ENCODE assay signal across 8 cellular contexts in the genomic region with DNA sequence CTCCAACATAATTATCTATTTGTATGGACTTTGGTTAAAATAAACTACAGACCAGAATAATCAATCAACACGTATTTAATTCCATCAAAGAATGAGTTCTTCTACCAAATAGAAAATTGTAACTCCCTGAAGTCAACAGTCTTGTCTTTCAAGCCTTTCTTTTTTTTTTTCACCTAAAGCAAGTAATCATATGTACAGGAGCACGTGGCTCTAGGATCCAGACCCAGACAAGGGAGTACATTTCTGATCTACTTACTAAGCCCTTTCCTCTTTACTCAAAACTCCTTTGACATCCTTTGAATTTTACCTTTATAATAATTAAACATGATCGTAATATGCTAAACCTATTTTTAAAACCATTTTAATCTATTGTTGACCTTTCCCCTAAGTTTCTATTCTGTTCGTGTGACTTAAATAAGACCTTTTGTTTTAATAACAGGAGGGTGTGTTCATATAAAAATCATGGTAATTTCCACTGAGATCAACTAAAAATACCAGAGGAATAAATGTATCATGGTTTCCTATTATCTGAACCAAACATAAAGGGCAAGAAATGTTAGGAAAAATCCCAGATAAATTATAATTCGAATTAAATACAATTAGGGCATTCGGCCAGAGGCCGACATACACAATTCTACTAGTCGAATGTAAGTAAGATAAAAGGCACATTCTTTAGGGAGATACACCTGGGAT. TPM values are rescaled to one million over a fixed set of nuclear protein-coding genes. Genes with fewer than 3 reads are reported as not detected.
DNase-seq lines count a peak whose midpoint lies in the region; ATAC-seq, FAIRE-seq and TF ChIP-seq lines count a peak whose summit lies in the region.

No MANE protein-coding gene starts in this region.

- H2AFZ ChIP-seq in K562 (ENCODE audit: low read depth, low read length), result peak overlapping the region; percentile 37; the same call in 1 of the 2 replicates
- no peak overlapping the region for H2AFZ ChIP-seq in mesenchymal stem cell (ENCODE audit: low read depth, low read length)

- H3K9me1 ChIP-seq in K562 (ENCODE audit: control insufficient read depth, insufficient read depth, low read length), result peaks cover 13% of the 10 kb centered on the region

- H3K79me2 ChIP-seq in K562 (ENCODE audit: control insufficient read depth, insufficient read depth, low read length), result peaks cover 65% of the 10 kb centered on the region

- no peak for ATAC-seq in K562

- H2BK15ac ChIP-seq in mesenchymal stem cell (ENCODE audit: low read depth, poor library complexity, severe bottlenecking), result no peak overlapping the region

- DNase-seq in AG04450 (ENCODE audit: low read depth, low spot score), result no peak
- DNase-seq in HFFc6, result no peak
- no peak for DNase-seq in K562 (ENCODE audit: extremely low read depth in 1 of 4, low spot score in 3 of 4)
- DNase-seq in mesenchymal stem cell, result no peak
- DNase-seq in SIG-M5 treated with dmso at 0.1 percent for 504 hours (lab: John Stamatoyannopoulos, UW; ENCODE audit: unreplicated experiment), result no peak
- DNase-seq in DMS79 treated with DMSO at 0.1 percent for 48 hours (lab: John Stamatoyannopoulos, UW), result no peak
- no peak for DNase-seq in NCI-H146 (lab: John Stamatoyannopoulos, UW)
- DNase-seq in NCI-H1417 treated with DMSO at 0.1 percent for 48 hours (lab: John Stamatoyannopoulos, UW), result no peak

- no peak overlapping the region for H4K8ac ChIP-seq in mesenchymal stem cell (ENCODE audit: low read length)

- H3K4me1 ChIP-seq in K562 (replicated peaks in 1 of 2; ENCODE audit: control insufficient read depth in 2 of 2, insufficient read depth in 2 of 2, low read length in 2 of 2) (peaks cover 10 to 21% of the 10 kb centered on the region in 2 experiments; a peak in 4 of 5 replicates), mesenchymal stem cell (ENCODE audit: control insufficient read depth, insufficient read depth, low read depth, low read length) (peaks cover 35% of the 10 kb centered on the region)

- H2AK5ac ChIP-seq in mesenchymal stem cell (ENCODE audit: low read length, severe bottlenecking), result no peak overlapping the region

- TSS peak; percentile 45 for BruUV-seq in K562 (replicated peaks; lab: Mats Ljungman, UMichigan)

- CTCF ChIA-PET in AG04450 (lab: Charles Lee) (no interaction called here), K562 (lab: Yijun Ruan, JAX; ENCODE audit: low intra/inter-chr PET ratio) (no interaction called here)

- TF ChIP-seq POLR2A in K562 (conservative IDR thresholded peaks at IDR 0.05), result no peak

- H2BK120ac ChIP-seq in mesenchymal stem cell (ENCODE audit: low read depth, low read length), result no peak overlapping the region

- H3K9ac ChIP-seq in K562 (ENCODE audit: insufficient read depth in 1 of 2, low read depth in 2 of 2, low read length in 2 of 2) (peak overlapping the region in 1 of 2 experiments; percentile 97; a peak in 2 of 4 replicates), mesenchymal stem cell (ENCODE audit: low read length) (peak overlapping the region; percentile 89)

- H2BK5ac ChIP-seq in mesenchymal stem cell (ENCODE audit: low read depth, low read length, poor library complexity, severe bottlenecking), result no peak overlapping the region

- H3K4me3 Mint-ChIP-seq in HFFc6, result peak overlapping the region; percentile 96

- no peak overlapping the region for H2BK12ac ChIP-seq in mesenchymal stem cell (ENCODE audit: low read length in 2 of 2)

- H3K9me3 Mint-ChIP-seq in HFFc6, result no peaks in the 10 kb centered on the region

- H3K36me3 Mint-ChIP-seq in HFFc6 (ENCODE audit: low read depth), result peaks cover 42% of the 10 kb centered on the region

- H3K27me3 ChIP-seq in AG04450 (ENCODE audit: control insufficient read depth, insufficient read depth, low read length) (no peaks in the 10 kb centered on the region), K562 (ENCODE audit: control insufficient read depth in 2 of 2, insufficient read depth in 2 of 2, low read length in 2 of 2) (no peaks in the 10 kb centered on the region; a peak in 1 of 5 replicates), mesenchymal stem cell (ENCODE audit: control insufficient read depth in 1 of 2, insufficient read depth in 1 of 2, low read length in 2 of 2) (no peaks in the 10 kb centered on the region)

- H3K23ac ChIP-seq in mesenchymal stem cell (ENCODE audit: low read length in 2 of 2), result no peak overlapping the region

- H3K18ac ChIP-seq in mesenchymal stem cell (ENCODE audit: low read depth in 1 of 2, low read length in 2 of 2), result no peak overlapping the region

- peak; percentile 65 for FAIRE-seq in K562 (lab: Jason Lieb, UNC)

- TF ChIP-seq RAD21 in K562 (CRISPR knock-in tag; conservative IDR thresholded peaks at IDR 0.05 in 1 of 2, IDR thresholded peaks at IDR 0.05 in 1 of 2), result no peak

- POLR2A ChIA-PET in AG04450 (lab: Yijun Ruan, JAX) (no interaction called here), K562 (lab: Yijun Ruan, JAX) (interaction anchor here (0.9 kb wide), 1 partner anchor 21 kb away, joined by 3 read pairs; no protein-coding TSS in a partner anchor)

- peak overlapping the region; percentile 97 for H3K27ac Mint-ChIP-seq in HFFc6

- no peaks in the 10 kb centered on the region; the same call in 1 of the 2 replicates for H3K27me3 Mint-ChIP-seq in HFFc6 (ENCODE audit: insufficient read depth)

- H3K36me3 ChIP-seq in K562 (ENCODE audit: control insufficient read depth, insufficient read depth, low read length) (peaks cover 19% of the 10 kb centered on the region; the same call in 2 of the 3 replicates), mesenchymal stem cell (ENCODE audit: control insufficient read depth in 1 of 2, insufficient read depth in 2 of 2, low read depth in 1 of 2, low read length in 2 of 2) (no peaks in the 10 kb centered on the region)

- H3K9me3 ChIP-seq in AG04450 (ENCODE audit: control insufficient read depth, insufficient read depth, low read length) (no peaks in the 10 kb centered on the region), K562 (replicated peaks; ENCODE audit: control insufficient read depth, insufficient read depth, low read depth, low read length) (no peaks in the 10 kb centered on the region), mesenchymal stem cell (ENCODE audit: control insufficient read depth, low read length) (no peaks in the 10 kb centered on the region)

- intact Hi-C loops in K562 (cut with micrococcal nuclease), result no loop called here

- H3K4me3 ChIP-seq in AG04450 (ENCODE audit: low read depth, low read length) (peak overlapping the region; percentile 78), K562 (peak overlapping the region; percentile 84), mesenchymal stem cell (ENCODE audit: insufficient read depth in 1 of 2, low read depth in 1 of 2, low read length in 2 of 2) (peak overlapping the region in 1 of 2 experiments; percentile 81)

- no peaks in the 10 kb centered on the region for H3K79me1 ChIP-seq in mesenchymal stem cell (replicated peaks; ENCODE audit: low read length, poor library complexity, severe bottlenecking)

- no peak overlapping the region for H3K4ac ChIP-seq in mesenchymal stem cell (ENCODE audit: low read depth in 1 of 2, low read length in 2 of 2)

- in situ Hi-C loops in K562 (cut with MboI), result no loop called here

- H3K27ac ChIP-seq in AG04450 (ENCODE audit: low read depth, low read length), result no peak overlapping the region
- peak overlapping the region; percentile 94; the same call in 2 of the 3 replicates for H3K27ac ChIP-seq in K562 (ENCODE audit: extremely low read depth, low read depth, low read length)
- H3K27ac ChIP-seq in mesenchymal stem cell (ENCODE audit: low read length, poor library complexity, severe bottlenecking), result peak overlapping the region; percentile 91

- TF ChIP-seq CTCF in AG04450 (IDR thresholded peaks at IDR 0.05; ENCODE audit: low read depth, low read length), result no peak
- no peak for TF ChIP-seq CTCF in HFFc6 (IDR thresholded peaks at IDR 0.05)
- no peak for TF ChIP-seq CTCF in K562 (IDR thresholded peaks at IDR 0.05 in 2 of 3, conservative IDR thresholded peaks at IDR 0.05 in 1 of 3; ENCODE audit: insufficient read depth in 2 of 3, low read depth in 1 of 3, low read length in 3 of 3)

- no peak for TF ChIP-seq EP300 in K562 (IDR thresholded peaks at IDR 0.05; ENCODE audit: low read length)

- peak overlapping the region; percentile 88 for H3K4me2 ChIP-seq in K562 (ENCODE audit: insufficient read depth, low read length)
- peak overlapping the region; percentile 75 for H3K4me2 ChIP-seq in mesenchymal stem cell (ENCODE audit: low read length, poor library complexity, severe bottlenecking)

- H3K14ac ChIP-seq in mesenchymal stem cell (ENCODE audit: low read length in 2 of 2), result no peak overlapping the region

- H3K4me1 Mint-ChIP-seq in HFFc6 (ENCODE audit: low read depth), result peaks cover 66% of the 10 kb centered on the region

- H4K20me1 ChIP-seq in K562 (replicated peaks; ENCODE audit: control insufficient read depth, insufficient read depth, low read length), result peaks cover 42% of the 10 kb centered on the region

- WGBS in K562 (ENCODE audit: insufficient coverage, low coverage, missing lambda C conversion rate), result 3% methylated on average over 8 of the region's 8 CpGs
- 88% methylated on average over 6 of the region's 8 CpGs for WGBS in mesenchymal stem cell

- H4K91ac ChIP-seq in mesenchymal stem cell (ENCODE audit: low read length), result no peak overlapping the region

TF ChIP-seq in K562, 482 proteins besides CTCF, POLR2A, EP300 and RAD21 (continues in another document):
- no peak for TF ChIP-seq ZBTB8A (IDR thresholded peaks at IDR 0.05; ENCODE audit: partially characterized antibody)

RNA-seq across cellular contexts. Expression of a gene that starts 1.7 kb away (rescaled TPM):
- polyA plus RNA-seq in AG04450 (2011; rRNA removed) (14.7 and 18.8 TPM in 2 replicates), K562 (2011; rRNA removed) (8.0 and 10.2 TPM in 2 replicates), K562 (2014; fragmentation: Illumina TruSeq; extraction: Trizol) (33.3 and 35.7 TPM in 2 replicates), K562 (2014; fragmentation: Nextera tagmentation; extraction: Ambion mirVana) (1 to 10 TPM; 3.3 to 4.6 TPM), K562 (2014; rRNA removed) (16.3 TPM in 2 replicates)
- polyA minus RNA-seq in AG04450 (2011; rRNA and poly(A)+ RNA removed), result 28.7 and 35.0 TPM in 2 replicates
- total RNA-seq in HFFc6 (2021; fragmentation: NEBNext Ultra II Directional; extraction: Animal tissue kit (Norgen Biotek cat#: 25700)), result 100 to 1,000 TPM; 134 to 174 (median 144) TPM
- total RNA-seq in K562 (2011; cell fraction: chromatin; rRNA removed; ENCODE audit: low replicate concordance), result 52.2 and 97.5 TPM in 2 replicates
- 63.0 and 63.5 TPM in 2 replicates for total RNA-seq in K562 (2011; cell fraction: nucleolus; rRNA removed)
- total RNA-seq in K562 (2011; cell fraction: nucleoplasm; rRNA removed), result 73.4 and 74.0 TPM in 2 replicates
- total RNA-seq in K562 (2014; rRNA removed) (12.7 and 16.0 TPM in 2 replicates), K562 (2014; rRNA removed; fragmentation: Illumina TruSeq; extraction: Trizol) (10.1 and 10.8 TPM in 2 replicates), K562 (2015; rRNA removed; fragmentation: Illumina TruSeq; extraction: Trizol) (7.1 and 7.5 TPM in 2 replicates), K562 (2021) (57.0 and 69.7 TPM in 2 replicates)
- polyA plus RNA-seq in K562 (2011; cell fraction: cytosol; rRNA removed), result 10.2 and 10.3 TPM in 2 replicates
- polyA plus RNA-seq in K562 (2011; cell fraction: nucleus; rRNA removed), result 29.0 and 33.7 TPM in 2 replicates
- 16.6 and 30.7 TPM in 2 replicates for polyA plus RNA-seq in K562 (2012)
- polyA minus RNA-seq in K562 (2011; rRNA and poly(A)+ RNA removed), result 12.2 and 13.9 TPM in 2 replicates
- 20.3 and 27.4 TPM in 2 replicates for polyA minus RNA-seq in K562 (2011; cell fraction: cytosol; rRNA and poly(A)+ RNA removed)
- polyA minus RNA-seq in K562 (2011; cell fraction: nucleus; rRNA and poly(A)+ RNA removed), result 19.1 and 25.2 TPM in 2 replicates
- polyA plus RNA-seq in mesenchymal stem cell (2013, experiment 1 of 2), result 14.6 TPM
- 14.5 TPM for polyA plus RNA-seq in mesenchymal stem cell (2013, experiment 2 of 2)
